27 cellular contexts compared by ENCODE assay signal in genomic region chr15:82168296-82168695, GRCh38.
"Had no signal": no experiment of that assay in that cellular context is flagged by ENCODE, and none has a peak within 500 bp of the region (broad histone marks: within the 10 kb centered on the region; RNA-seq: fewer than 3 reads in every experiment).

No MANE protein-coding gene starts in this region.

- H3K27me3 Mint-ChIP-seq: activated B cell treated with CpG ODN at 0.5 μM for 24 hours; activated CD4-positive, alpha-beta T cell treated with anti-CD3 and anti-CD28 coated beads, Interleukin-2, amount 10 ng/mL, durations not matched to agents 24 days and 14 days; brain; T-helper 17 cell had no signal

- H3K9me3 ChIP-seq: Peyer's patch, SJCRH30, SK-N-SH had no signal

- H3K4me2 ChIP-seq: SK-N-SH had no signal

- H3K36me3 ChIP-seq: SJCRH30 had no signal

- H3K27me3 ChIP-seq: Peyer's patch, SJCRH30 had no signal

- H3K4me1 ChIP-seq: Peyer's patch, SJCRH30 had no signal

- H3K4me3 Mint-ChIP-seq: activated B cell treated with CpG ODN at 0.5 μM for 24 hours; activated T-cell treated with anti-CD3 and anti-CD28 coated beads, Interleukin-2, amount 50 U/mL, for 72 hours; brain; T-helper 17 cell had no signal

- H3K4me3 ChIP-seq: Peyer's patch, SJCRH30 had no signal

- H3K4me1 Mint-ChIP-seq: brain had no signal

- DNase-seq: activated B cell treated with CpG ODN at 0.5 μM for 24 hours; activated CD4-positive, alpha-beta T cell treated with anti-CD3 and anti-CD28 coated beads for 1 hour; activated CD4-positive, alpha-beta T cell treated with anti-CD3 and anti-CD28 coated beads, Interleukin-2, amount 10 ng/mL, durations not matched to agents 24 days and 14 days; activated CD4-positive, alpha-beta T cell treated with anti-CD3 and anti-CD28 coated beads, Interleukin-2, amount 50 U/mL, for 48 hours; activated naive CD4-positive, alpha-beta T cell treated with anti-CD3 and anti-CD28 coated beads, Interleukin-2, amount 50 U/mL, for 16 hours; activated T-cell treated with anti-CD3 and anti-CD28 coated beads for 4 hours; activated T-cell treated with anti-CD3 and anti-CD28 coated beads, Interleukin-2, amount 50 U/mL, for 72 hours; amniotic stem cell; IMR-90; Kasumi-1; KBM-7; NCI-H1105 treated with DMSO at 0.1 percent for 48 hours; NCI-H1436 treated with DMSO at 0.1 percent for 48 hours; NCI-H187; NCI-H2081; NCI-H510A treated with DMSO at 0.1 percent for 48 hours; NCI-H69; Peyer's patch; Right ventricle myocardium superior; SJCRH30; SK-N-SH; T-helper 17 cell; T1000 had no signal

- H3K27ac Mint-ChIP-seq: activated B cell treated with CpG ODN at 0.5 μM for 24 hours; activated CD4-positive, alpha-beta T cell treated with anti-CD3 and anti-CD28 coated beads, Interleukin-2, amount 10 ng/mL, durations not matched to agents 24 days and 14 days; activated T-cell treated with anti-CD3 and anti-CD28 coated beads, Interleukin-2, amount 50 U/mL, for 72 hours; brain; T-helper 17 cell had no signal

- H3K9me2 ChIP-seq: SK-N-SH had no signal

- H3K27ac ChIP-seq: Peyer's patch, RWPE1, SJCRH30 had no signal

- ATAC-seq: activated T-cell treated with anti-CD3 and anti-CD28 coated beads, Interleukin-2, amount 50 U/mL, for 72 hours; T-helper 17 cell had no signal

- FAIRE-seq: astrocyte, TTC549 had no signal

- H3K9me3 Mint-ChIP-seq: activated B cell treated with CpG ODN at 0.5 μM for 24 hours; activated CD4-positive, alpha-beta T cell treated with anti-CD3 and anti-CD28 coated beads, Interleukin-2, amount 10 ng/mL, durations not matched to agents 24 days and 14 days; activated T-cell treated with anti-CD3 and anti-CD28 coated beads, Interleukin-2, amount 50 U/mL, for 72 hours; brain had no signal

- H3K9ac ChIP-seq: SK-N-SH had no signal
